In genomic region chr11:33674035-33674814, GRCh38 we compare ENCODE assay signal across 2 cellular contexts.
TF ChIP-seq lines count a peak whose summit lies in the region.

No MANE protein-coding gene starts in this region.

TF ChIP-seq in endothelial cell of umbilical vein, 7 proteins besides CTCF, POLR2A, EP300 and RAD21 (continued from another document):
- TF ChIP-seq, protein P1, sequence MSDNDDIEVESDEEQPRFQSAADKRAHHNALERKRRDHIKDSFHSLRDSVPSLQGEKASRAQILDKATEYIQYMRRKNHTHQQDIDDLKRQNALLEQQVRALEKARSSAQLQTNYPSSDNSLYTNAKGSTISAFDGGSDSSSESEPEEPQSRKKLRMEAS (IDR thresholded peaks at IDR 0.05; ENCODE audit: insufficient read depth, insufficient read length) = no peak
- TF ChIP-seq POLR2AphosphoS5 (IDR thresholded peaks at IDR 0.05; ENCODE audit: insufficient read depth, low read depth, low read length) (no peak), GATA2 (IDR thresholded peaks at IDR 0.05; ENCODE audit: insufficient read depth, insufficient read length, low read depth, low read length) (no peak)

TF ChIP-seq in SK-N-SH, 30 proteins besides CTCF, POLR2A, EP300 and RAD21 (continued from another document):
- TF ChIP-seq YY1 (IDR thresholded peaks at IDR 0.05; ENCODE audit: low read depth) (no peak), SMC3 (IDR thresholded peaks at IDR 0.05; ENCODE audit: low read depth, low read length) (no peak), JUND (IDR thresholded peaks at IDR 0.05) (no peak), IRF3 (IDR thresholded peaks at IDR 0.05; ENCODE audit: low read depth, low read length) (no peak), FOSL2 (IDR thresholded peaks at IDR 0.05; ENCODE audit: borderline replicate concordance, low read depth) (no peak), FOXM1 (IDR thresholded peaks at IDR 0.05; ENCODE audit: low read depth) (no peak), NRF1 (IDR thresholded peaks at IDR 0.05; ENCODE audit: low read depth, low read length) (no peak), ZBTB33 (IDR thresholded peaks at IDR 0.05; ENCODE audit: borderline replicate concordance, low read depth) (no peak), NFIC (IDR thresholded peaks at IDR 0.05; ENCODE audit: borderline replicate concordance) (no peak), FOXJ3 (CRISPR knock-in tag; IDR thresholded peaks at IDR 0.05) (no peak), TAF1 (IDR thresholded peaks at IDR 0.05; ENCODE audit: borderline replicate concordance, low read depth, low read length) (no peak), RCOR1 (IDR thresholded peaks at IDR 0.05; ENCODE audit: low read length) (no peak), GATA2 (CRISPR knock-in tag; IDR thresholded peaks at IDR 0.05) (no peak), GABPA (IDR thresholded peaks at IDR 0.05; ENCODE audit: low read depth) (no peak), CHD2 (IDR thresholded peaks at IDR 0.05; ENCODE audit: low read length, partially characterized antibody) (no peak)
- TF ChIP-seq, protein P1 (IDR thresholded peaks at IDR 0.05; ENCODE audit: low read depth) = no peak
